ENCODE assay signal across 2 cellular contexts in genomic region chr17:76681222-76682137, GRCh38.
TF ChIP-seq lines count a peak whose summit lies in the region.

No MANE protein-coding gene starts in this region.

TF ChIP-seq in HCT116, 20 proteins besides CTCF, POLR2A, EP300 and RAD21:
- no peak for TF ChIP-seq ELF1 (IDR thresholded peaks at IDR 0.05; ENCODE audit: borderline replicate concordance, low read depth)
- TF ChIP-seq POLR2AphosphoS5 (IDR thresholded peaks at IDR 0.05; ENCODE audit: low read depth, low read length): no peak
- no peak for TF ChIP-seq EGR1 (IDR thresholded peaks at IDR 0.05; ENCODE audit: low read depth)
- TF ChIP-seq TCF7L2 (IDR thresholded peaks at IDR 0.05; ENCODE audit: borderline replicate concordance, extremely low read depth, insufficient read depth, insufficient read length): no peak
- TF ChIP-seq CEBPB (IDR thresholded peaks at IDR 0.05; ENCODE audit: low read depth): no peak

TF ChIP-seq in endothelial cell of umbilical vein, 7 proteins besides CTCF, POLR2A, EP300 and RAD21:
- no peak for TF ChIP-seq GATA2 (IDR thresholded peaks at IDR 0.05; ENCODE audit: insufficient read depth, insufficient read length, low read depth, low read length)
- no peak for TF ChIP-seq FOS (IDR thresholded peaks at IDR 0.05; ENCODE audit: borderline replicate concordance, insufficient read depth, low read length)
- TF ChIP-seq EZH2 (IDR thresholded peaks at IDR 0.05; ENCODE audit: borderline replicate concordance, low read depth, low read length, severe bottlenecking): no peak
- TF ChIP-seq MYC (IDR thresholded peaks at IDR 0.05; ENCODE audit: low read depth, low read length): no peak
- no peak for TF ChIP-seq JUN (IDR thresholded peaks at IDR 0.05; ENCODE audit: borderline replicate concordance, insufficient read depth, insufficient read length, low read depth)
- no peak for TF ChIP-seq POLR2AphosphoS5 (IDR thresholded peaks at IDR 0.05; ENCODE audit: insufficient read depth, low read depth, low read length)
- TF ChIP-seq MAX (IDR thresholded peaks at IDR 0.05; ENCODE audit: insufficient read depth, insufficient read length): no peak
TF ChIP-seq in endothelial cell of umbilical vein: peak in this region for 0.
